Comparison of ENCODE assay signal across 14 cellular contexts in genomic region chr22:45533731-45534130, GRCh38. TPM values are rescaled to one million over a fixed set of nuclear protein-coding genes. Genes with fewer than 3 reads are reported as not detected.
A peak's percentile ranks its signal among the peaks of the same experiment; 100 is the strongest.
DNase-seq lines count a peak whose midpoint lies in the region; ATAC-seq and TF ChIP-seq lines count a peak whose summit lies in the region.
"Had no signal": no experiment of that assay in that cellular context is flagged by ENCODE, and none has a peak within 500 bp of the region (broad histone marks: within the 10 kb centered on the region; RNA-seq: fewer than 3 reads in every experiment).

No MANE protein-coding gene starts in this region.

- TF ChIP-seq POLR2A in suprapubic skin (IDR thresholded peaks at IDR 0.05): no peak

- H3K79me2 ChIP-seq in hepatocyte: no peaks in the 10 kb centered on the region

- ATAC-seq in HG03565 (IDR thresholded peaks at IDR 0.05; ENCODE audit: unreplicated experiment): no peak
- ATAC-seq: GM12878, HCT116, K562 had no signal

- H2AFZ ChIP-seq in hepatocyte: no peak overlapping the region

- H3K4me3 ChIP-seq in hepatocyte (no peak overlapping the region), suprapubic skin (peak overlapping the region; percentile 5), colonic mucosa (no peak overlapping the region)
- H3K4me3 ChIP-seq: GM12878, K562 had no signal

- intact Hi-C loops in colonic mucosa (cut with DNase I): no loop called here

- H3K4me1 ChIP-seq in hepatocyte (ENCODE audit: insufficient read depth) (peaks cover 55% of the 10 kb centered on the region), suprapubic skin (peaks cover 63% of the 10 kb centered on the region), colonic mucosa (no peaks in the 10 kb centered on the region)
- H3K4me1 ChIP-seq: Caco-2 had no signal

- H3K9ac ChIP-seq in colonic mucosa (ENCODE audit: low read depth in 2 of 2, low read length in 2 of 2): no peak overlapping the region

- H3K9me3 ChIP-seq in hepatocyte (ENCODE audit: low read depth) (no peaks in the 10 kb centered on the region), suprapubic skin (no peaks in the 10 kb centered on the region), colonic mucosa (no peaks in the 10 kb centered on the region)
- H3K9me3 ChIP-seq: Caco-2 had no signal

- peak overlapping the region; percentile 70 for H3K27ac ChIP-seq in hepatocyte
- peak overlapping the region; percentile 32 for H3K27ac ChIP-seq in suprapubic skin
- no peak overlapping the region for H3K27ac ChIP-seq in colonic mucosa
- H3K27ac ChIP-seq: C4-2B had no signal

- TF ChIP-seq EP300 in suprapubic skin (IDR thresholded peaks at IDR 0.05): no peak

- no peaks in the 10 kb centered on the region for H3K9me2 ChIP-seq in hepatocyte (replicated peaks; ENCODE audit: insufficient read depth)

- H3K27me3 ChIP-seq in hepatocyte: no peaks in the 10 kb centered on the region
- no peaks in the 10 kb centered on the region for H3K27me3 ChIP-seq in suprapubic skin
- no peaks in the 10 kb centered on the region for H3K27me3 ChIP-seq in colonic mucosa

- H3K4me2 ChIP-seq in hepatocyte: no peak overlapping the region

- H4K20me1 ChIP-seq in hepatocyte (ENCODE audit: insufficient read depth, poor library complexity, severe bottlenecking): no peaks in the 10 kb centered on the region

- H3K36me3 ChIP-seq in hepatocyte (replicated peaks; ENCODE audit: insufficient read depth, low read depth) (no peaks in the 10 kb centered on the region), suprapubic skin (peaks cover 10% of the 10 kb centered on the region), colonic mucosa (no peaks in the 10 kb centered on the region)

- TF ChIP-seq CTCF in hepatocyte (IDR thresholded peaks at IDR 0.05; ENCODE audit: poor library complexity): no peak
- no peak for TF ChIP-seq CTCF in suprapubic skin (IDR thresholded peaks at IDR 0.05)
- no peak for TF ChIP-seq CTCF in colonic mucosa (IDR thresholded peaks at IDR 0.05)

- DNase-seq in NCI-H1694 (lab: John Stamatoyannopoulos, UW) (peak; percentile 63), NCI-H1694 treated with DMSO at 0.1 percent for 48 hours (lab: John Stamatoyannopoulos, UW) (no peak), RPMI8226 (peak; percentile 33), hepatocyte (ENCODE audit: low spot score) (no peak), suprapubic skin (ENCODE audit: low spot score in 2 of 2) (no peak), colonic mucosa (no peak), NCI-H446 (lab: John Stamatoyannopoulos, UW) (no peak)
- DNase-seq: Caco-2, NCI-H187 treated with DMSO at 0.1 percent for 48 hours had no signal

- 96% methylated on average over 16 of the region's 16 CpGs for WGBS in hepatocyte (ENCODE audit: low lambda C conversion rate, missing lambda C conversion rate)
- WGBS in suprapubic skin: 54% methylated on average over 9 of the region's 16 CpGs

RNA-seq across cellular contexts. Expression of gene FBLN1, which starts 31.0 kb away (rescaled TPM):
- total RNA-seq in hepatocyte (185 and 201 TPM in 2 replicates), suprapubic skin (100 to 1,000 TPM; 111 to 174 (median 139) TPM), colonic mucosa (10 to 100 TPM; 41.6 to 65.5 TPM)
- polyA plus RNA-seq in hepatocyte: 669 and 709 TPM in 2 replicates
- polyA plus RNA-seq: K562 had no signal

Comparison
In these comparisons a context has a peak if more than half of its experiments do, and no peak if none do; other contexts are left out.
1. DNase-seq: peak in NCI-H1694 (single experiment) and RPMI8226 (single experiment); none in NCI-H1694 treated with DMSO at 0.1 percent for 48 hours (single experiment), hepatocyte (single experiment), suprapubic skin (0 of 2), colonic mucosa (single experiment) and NCI-H446 (0 of 2).